1 cellular context compared by ENCODE assay signal in the genomic region with DNA sequence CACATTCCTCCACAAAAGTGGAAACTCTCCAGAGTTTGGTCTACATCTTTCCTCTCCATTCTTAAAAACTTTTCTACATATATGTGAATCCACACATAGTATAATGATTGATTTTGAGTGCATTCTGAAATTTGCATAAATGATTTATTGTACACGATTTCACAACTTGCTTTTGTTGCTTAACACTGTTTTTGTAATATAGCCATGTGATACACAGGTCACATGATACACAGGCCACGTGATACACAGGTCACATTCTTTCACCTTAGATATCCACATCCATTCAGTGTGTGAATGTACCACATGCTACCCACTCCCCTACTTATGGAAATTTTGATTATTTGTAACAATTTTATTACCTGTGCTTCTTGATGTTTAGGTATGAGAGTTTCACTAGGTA.
TF ChIP-seq lines count a peak whose summit lies in the region.

No MANE protein-coding gene starts in this region.

TF ChIP-seq in K562, 482 proteins besides CTCF, POLR2A, EP300 and RAD21 (continued from another document and continues in another):
- TF ChIP-seq, protein P1, sequence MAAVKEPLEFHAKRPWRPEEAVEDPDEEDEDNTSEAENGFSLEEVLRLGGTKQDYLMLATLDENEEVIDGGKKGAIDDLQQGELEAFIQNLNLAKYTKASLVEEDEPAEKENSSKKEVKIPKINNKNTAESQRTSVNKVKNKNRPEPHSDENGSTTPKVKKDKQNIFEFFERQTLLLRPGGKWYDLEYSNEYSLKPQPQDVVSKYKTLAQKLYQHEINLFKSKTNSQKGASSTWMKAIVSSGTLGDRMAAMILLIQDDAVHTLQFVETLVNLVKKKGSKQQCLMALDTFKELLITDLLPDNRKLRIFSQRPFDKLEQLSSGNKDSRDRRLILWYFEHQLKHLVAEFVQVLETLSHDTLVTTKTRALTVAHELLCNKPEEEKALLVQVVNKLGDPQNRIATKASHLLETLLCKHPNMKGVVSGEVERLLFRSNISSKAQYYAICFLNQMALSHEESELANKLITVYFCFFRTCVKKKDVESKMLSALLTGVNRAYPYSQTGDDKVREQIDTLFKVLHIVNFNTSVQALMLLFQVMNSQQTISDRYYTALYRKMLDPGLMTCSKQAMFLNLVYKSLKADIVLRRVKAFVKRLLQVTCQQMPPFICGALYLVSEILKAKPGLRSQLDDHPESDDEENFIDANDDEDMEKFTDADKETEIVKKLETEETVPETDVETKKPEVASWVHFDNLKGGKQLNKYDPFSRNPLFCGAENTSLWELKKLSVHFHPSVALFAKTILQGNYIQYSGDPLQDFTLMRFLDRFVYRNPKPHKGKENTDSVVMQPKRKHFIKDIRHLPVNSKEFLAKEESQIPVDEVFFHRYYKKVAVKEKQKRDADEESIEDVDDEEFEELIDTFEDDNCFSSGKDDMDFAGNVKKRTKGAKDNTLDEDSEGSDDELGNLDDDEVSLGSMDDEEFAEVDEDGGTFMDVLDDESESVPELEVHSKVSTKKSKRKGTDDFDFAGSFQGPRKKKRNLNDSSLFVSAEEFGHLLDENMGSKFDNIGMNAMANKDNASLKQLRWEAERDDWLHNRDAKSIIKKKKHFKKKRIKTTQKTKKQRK (IDR thresholded peaks at IDR 0.05; ENCODE audit: borderline replicate concordance, low read depth, low read length), result no peak
- TF ChIP-seq TCFL5 (CRISPR knock-in tag; conservative IDR thresholded peaks at IDR 0.05) (no peak), ZNF75A (CRISPR knock-in tag; IDR thresholded peaks at IDR 0.05) (no peak), JUND (IDR thresholded peaks at IDR 0.05; ENCODE audit: borderline replicate concordance, low read depth, low read length) (no peak), JUND (tag; IDR thresholded peaks at IDR 0.05; ENCODE audit: borderline replicate concordance, low read depth, low read length) (no peak), CBX8 (IDR thresholded peaks at IDR 0.05; ENCODE audit: borderline replicate concordance, extremely low read depth, low read depth, low read length, poor library complexity, severe bottlenecking) (no peak), CBFA2T2 (conservative IDR thresholded peaks at IDR 0.05) (peak; percentile 84), ZNF175 (CRISPR knock-in tag; IDR thresholded peaks at IDR 0.05; ENCODE audit: low read depth) (no peak), ZFP1 (CRISPR knock-in tag; IDR thresholded peaks at IDR 0.05) (no peak), THRAP3 (IDR thresholded peaks at IDR 0.05; ENCODE audit: borderline replicate concordance) (no peak), MCM7 (IDR thresholded peaks at IDR 0.05) (no peak), FOXA3 (CRISPR knock-in tag; conservative IDR thresholded peaks at IDR 0.05 in 1 of 2, IDR thresholded peaks at IDR 0.05 in 1 of 2) (no peak), FOXA1 (IDR thresholded peaks at IDR 0.05; ENCODE audit: borderline replicate concordance) (no peak), L3MBTL2 (IDR thresholded peaks at IDR 0.05) (0 out of 2 replicates have a peak, but pooled peaks have one; percentile 31), ZNF583 (CRISPR knock-in tag; IDR thresholded peaks at IDR 0.05) (no peak), PHF20 (IDR thresholded peaks at IDR 0.05; ENCODE audit: partially characterized antibody) (peak; percentile 80), MTA2 (IDR thresholded peaks at IDR 0.05; ENCODE audit: low read depth) (no peak), ZNF668 (CRISPR knock-in tag; IDR thresholded peaks at IDR 0.05) (no peak), RHOXF2B (CRISPR knock-in tag; conservative IDR thresholded peaks at IDR 0.05) (no peak), PHB2 (IDR thresholded peaks at IDR 0.05; ENCODE audit: low read depth) (no peak), SMAD4 (CRISPR knock-in tag; conservative IDR thresholded peaks at IDR 0.05) (no peak), MEF2D (tag; conservative IDR thresholded peaks at IDR 0.05; ENCODE audit: low read depth) (no peak), MEIS2 (IDR thresholded peaks at IDR 0.05; ENCODE audit: partially characterized antibody) (peak; percentile 14), CREB1 (IDR thresholded peaks at IDR 0.05) (no peak), CREB1 (CRISPR knock-in tag; IDR thresholded peaks at IDR 0.05) (no peak), YBX1 (IDR thresholded peaks at IDR 0.05) (no peak), ZNF174 (CRISPR knock-in tag; IDR thresholded peaks at IDR 0.05) (no peak), ZNF445 (CRISPR knock-in tag; IDR thresholded peaks at IDR 0.05; ENCODE audit: low read depth) (no peak), CEBPG (CRISPR knock-in tag; IDR thresholded peaks at IDR 0.05) (peak; percentile 67), CEBPG (tag; conservative IDR thresholded peaks at IDR 0.05 in 1 of 2, IDR thresholded peaks at IDR 0.05 in 1 of 2) (peak; percentile 59 to 83), ZZZ3 (IDR thresholded peaks at IDR 0.05) (no peak), MAFF (IDR thresholded peaks at IDR 0.05; ENCODE audit: low read length) (no peak), GTF2A2 (tag; IDR thresholded peaks at IDR 0.05) (no peak), ZNF212 (CRISPR knock-in tag; IDR thresholded peaks at IDR 0.05) (no peak), C11orf30 (IDR thresholded peaks at IDR 0.05; ENCODE audit: low read depth) (0 out of 2 replicates have a peak, but pooled peaks have one; percentile 10), CEBPB (tag; IDR thresholded peaks at IDR 0.05) (peak; percentile 97), FOSL1 (tag; conservative IDR thresholded peaks at IDR 0.05) (no peak), FIP1L1 (IDR thresholded peaks at IDR 0.05; ENCODE audit: low read depth, low read length, poor library complexity, severe bottlenecking) (no peak), ZKSCAN3 (CRISPR knock-in tag; IDR thresholded peaks at IDR 0.05) (no peak)
- TF ChIP-seq, protein P2, sequence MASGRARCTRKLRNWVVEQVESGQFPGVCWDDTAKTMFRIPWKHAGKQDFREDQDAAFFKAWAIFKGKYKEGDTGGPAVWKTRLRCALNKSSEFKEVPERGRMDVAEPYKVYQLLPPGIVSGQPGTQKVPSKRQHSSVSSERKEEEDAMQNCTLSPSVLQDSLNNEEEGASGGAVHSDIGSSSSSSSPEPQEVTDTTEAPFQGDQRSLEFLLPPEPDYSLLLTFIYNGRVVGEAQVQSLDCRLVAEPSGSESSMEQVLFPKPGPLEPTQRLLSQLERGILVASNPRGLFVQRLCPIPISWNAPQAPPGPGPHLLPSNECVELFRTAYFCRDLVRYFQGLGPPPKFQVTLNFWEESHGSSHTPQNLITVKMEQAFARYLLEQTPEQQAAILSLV (tag; IDR thresholded peaks at IDR 0.05), result peak; percentile 76
- TF ChIP-seq, protein P3, sequence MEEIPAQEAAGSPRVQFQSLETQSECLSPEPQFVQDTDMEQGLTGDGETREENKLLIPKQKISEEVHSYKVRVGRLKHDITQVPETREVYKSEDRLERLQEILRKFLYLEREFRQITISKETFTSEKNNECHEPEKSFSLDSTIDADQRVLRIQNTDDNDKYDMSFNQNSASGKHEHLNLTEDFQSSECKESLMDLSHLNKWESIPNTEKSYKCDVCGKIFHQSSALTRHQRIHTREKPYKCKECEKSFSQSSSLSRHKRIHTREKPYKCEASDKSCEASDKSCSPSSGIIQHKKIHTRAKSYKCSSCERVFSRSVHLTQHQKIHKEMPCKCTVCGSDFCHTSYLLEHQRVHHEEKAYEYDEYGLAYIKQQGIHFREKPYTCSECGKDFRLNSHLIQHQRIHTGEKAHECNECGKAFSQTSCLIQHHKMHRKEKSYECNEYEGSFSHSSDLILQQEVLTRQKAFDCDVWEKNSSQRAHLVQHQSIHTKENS (CRISPR knock-in tag; IDR thresholded peaks at IDR 0.05), result no peak
- TF ChIP-seq, protein P4, sequence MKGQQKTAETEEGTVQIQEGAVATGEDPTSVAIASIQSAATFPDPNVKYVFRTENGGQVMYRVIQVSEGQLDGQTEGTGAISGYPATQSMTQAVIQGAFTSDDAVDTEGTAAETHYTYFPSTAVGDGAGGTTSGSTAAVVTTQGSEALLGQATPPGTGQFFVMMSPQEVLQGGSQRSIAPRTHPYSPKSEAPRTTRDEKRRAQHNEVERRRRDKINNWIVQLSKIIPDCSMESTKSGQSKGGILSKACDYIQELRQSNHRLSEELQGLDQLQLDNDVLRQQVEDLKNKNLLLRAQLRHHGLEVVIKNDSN (CRISPR knock-in tag; IDR thresholded peaks at IDR 0.05), result peak; percentile 89
- TF ChIP-seq, protein P5, sequence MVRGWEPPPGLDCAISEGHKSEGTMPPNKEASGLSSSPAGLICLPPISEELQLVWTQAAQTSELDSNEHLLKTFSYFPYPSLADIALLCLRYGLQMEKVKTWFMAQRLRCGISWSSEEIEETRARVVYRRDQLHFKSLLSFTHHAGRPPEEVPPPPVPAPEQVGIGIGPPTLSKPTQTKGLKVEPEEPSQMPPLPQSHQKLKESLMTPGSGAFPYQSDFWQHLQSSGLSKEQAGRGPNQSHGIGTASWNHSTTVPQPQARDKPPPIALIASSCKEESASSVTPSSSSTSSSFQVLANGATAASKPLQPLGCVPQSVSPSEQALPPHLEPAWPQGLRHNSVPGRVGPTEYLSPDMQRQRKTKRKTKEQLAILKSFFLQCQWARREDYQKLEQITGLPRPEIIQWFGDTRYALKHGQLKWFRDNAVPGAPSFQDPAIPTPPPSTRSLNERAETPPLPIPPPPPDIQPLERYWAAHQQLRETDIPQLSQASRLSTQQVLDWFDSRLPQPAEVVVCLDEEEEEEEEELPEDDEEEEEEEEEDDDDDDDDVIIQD (CRISPR knock-in tag; IDR thresholded peaks at IDR 0.05), result no peak
- TF ChIP-seq, protein P6, sequence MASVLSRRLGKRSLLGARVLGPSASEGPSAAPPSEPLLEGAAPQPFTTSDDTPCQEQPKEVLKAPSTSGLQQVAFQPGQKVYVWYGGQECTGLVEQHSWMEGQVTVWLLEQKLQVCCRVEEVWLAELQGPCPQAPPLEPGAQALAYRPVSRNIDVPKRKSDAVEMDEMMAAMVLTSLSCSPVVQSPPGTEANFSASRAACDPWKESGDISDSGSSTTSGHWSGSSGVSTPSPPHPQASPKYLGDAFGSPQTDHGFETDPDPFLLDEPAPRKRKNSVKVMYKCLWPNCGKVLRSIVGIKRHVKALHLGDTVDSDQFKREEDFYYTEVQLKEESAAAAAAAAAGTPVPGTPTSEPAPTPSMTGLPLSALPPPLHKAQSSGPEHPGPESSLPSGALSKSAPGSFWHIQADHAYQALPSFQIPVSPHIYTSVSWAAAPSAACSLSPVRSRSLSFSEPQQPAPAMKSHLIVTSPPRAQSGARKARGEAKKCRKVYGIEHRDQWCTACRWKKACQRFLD (CRISPR knock-in tag; IDR thresholded peaks at IDR 0.05), result no peak
- TF ChIP-seq, protein P7, sequence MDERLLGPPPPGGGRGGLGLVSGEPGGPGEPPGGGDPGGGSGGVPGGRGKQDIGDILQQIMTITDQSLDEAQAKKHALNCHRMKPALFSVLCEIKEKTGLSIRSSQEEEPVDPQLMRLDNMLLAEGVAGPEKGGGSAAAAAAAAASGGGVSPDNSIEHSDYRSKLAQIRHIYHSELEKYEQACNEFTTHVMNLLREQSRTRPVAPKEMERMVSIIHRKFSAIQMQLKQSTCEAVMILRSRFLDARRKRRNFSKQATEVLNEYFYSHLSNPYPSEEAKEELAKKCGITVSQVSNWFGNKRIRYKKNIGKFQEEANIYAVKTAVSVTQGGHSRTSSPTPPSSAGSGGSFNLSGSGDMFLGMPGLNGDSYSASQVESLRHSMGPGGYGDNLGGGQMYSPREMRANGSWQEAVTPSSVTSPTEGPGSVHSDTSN (CRISPR knock-in tag; IDR thresholded peaks at IDR 0.05; ENCODE audit: low read depth), result no peak
- TF ChIP-seq, protein P7 (tag; conservative IDR thresholded peaks at IDR 0.05; ENCODE audit: low read depth), result peak; percentile 60
- TF ChIP-seq, protein P8, sequence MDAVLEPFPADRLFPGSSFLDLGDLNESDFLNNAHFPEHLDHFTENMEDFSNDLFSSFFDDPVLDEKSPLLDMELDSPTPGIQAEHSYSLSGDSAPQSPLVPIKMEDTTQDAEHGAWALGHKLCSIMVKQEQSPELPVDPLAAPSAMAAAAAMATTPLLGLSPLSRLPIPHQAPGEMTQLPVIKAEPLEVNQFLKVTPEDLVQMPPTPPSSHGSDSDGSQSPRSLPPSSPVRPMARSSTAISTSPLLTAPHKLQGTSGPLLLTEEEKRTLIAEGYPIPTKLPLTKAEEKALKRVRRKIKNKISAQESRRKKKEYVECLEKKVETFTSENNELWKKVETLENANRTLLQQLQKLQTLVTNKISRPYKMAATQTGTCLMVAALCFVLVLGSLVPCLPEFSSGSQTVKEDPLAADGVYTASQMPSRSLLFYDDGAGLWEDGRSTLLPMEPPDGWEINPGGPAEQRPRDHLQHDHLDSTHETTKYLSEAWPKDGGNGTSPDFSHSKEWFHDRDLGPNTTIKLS (IDR thresholded peaks at IDR 0.05; ENCODE audit: borderline replicate concordance, low read depth), result no peak
- TF ChIP-seq, protein P9, sequence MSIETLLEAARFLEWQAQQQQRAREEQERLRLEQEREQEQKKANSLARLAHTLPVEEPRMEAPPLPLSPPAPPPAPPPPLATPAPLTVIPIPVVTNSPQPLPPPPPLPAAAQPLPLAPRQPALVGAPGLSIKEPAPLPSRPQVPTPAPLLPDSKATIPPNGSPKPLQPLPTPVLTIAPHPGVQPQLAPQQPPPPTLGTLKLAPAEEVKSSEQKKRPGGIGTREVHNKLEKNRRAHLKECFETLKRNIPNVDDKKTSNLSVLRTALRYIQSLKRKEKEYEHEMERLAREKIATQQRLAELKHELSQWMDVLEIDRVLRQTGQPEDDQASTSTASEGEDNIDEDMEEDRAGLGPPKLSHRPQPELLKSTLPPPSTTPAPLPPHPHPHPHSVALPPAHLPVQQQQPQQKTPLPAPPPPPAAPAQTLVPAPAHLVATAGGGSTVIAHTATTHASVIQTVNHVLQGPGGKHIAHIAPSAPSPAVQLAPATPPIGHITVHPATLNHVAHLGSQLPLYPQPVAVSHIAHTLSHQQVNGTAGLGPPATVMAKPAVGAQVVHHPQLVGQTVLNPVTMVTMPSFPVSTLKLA (conservative IDR thresholded peaks at IDR 0.05), result 0 out of 4 replicates have a peak, but pooled peaks of 1 of the 2 experiments have one; percentile 30
